ENCODE assay signal across 10 cellular contexts in the genomic region with DNA sequence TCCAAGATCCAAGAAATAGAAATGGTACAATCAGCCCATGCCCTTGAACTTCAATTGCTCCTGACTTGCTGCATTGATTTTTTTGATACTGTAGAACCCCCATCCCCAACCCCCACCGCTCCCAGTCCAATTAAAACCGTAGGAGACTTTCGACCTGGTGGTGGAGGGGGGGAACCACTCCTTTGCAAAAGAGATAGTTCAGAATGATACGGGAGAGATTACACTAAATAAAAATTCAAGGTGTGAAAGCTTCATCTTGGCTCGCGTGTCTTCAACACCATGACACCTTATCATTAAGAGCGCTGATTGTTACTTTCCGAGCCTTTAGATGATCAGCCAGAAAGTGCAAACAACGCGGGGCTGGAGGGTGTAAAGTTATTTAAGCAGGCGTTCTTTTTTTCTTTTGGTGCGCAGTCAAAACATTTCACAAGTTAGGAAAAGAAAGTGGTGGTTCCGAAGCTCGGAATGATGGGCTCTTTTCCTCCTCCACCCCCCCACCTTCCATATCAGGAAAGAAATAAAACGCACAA. TPM values are rescaled to one million over a fixed set of nuclear protein-coding genes. Genes with fewer than 3 reads are reported as not detected.
A peak's percentile ranks its signal among the peaks of the same experiment; 100 is the strongest.
DNase-seq lines count a peak whose midpoint lies in the region; ATAC-seq and TF ChIP-seq lines count a peak whose summit lies in the region.
"Had no signal": no experiment of that assay in that cellular context is flagged by ENCODE, and none has a peak within 500 bp of the region (broad histone marks: within the 10 kb centered on the region; RNA-seq: fewer than 3 reads in every experiment).

No MANE protein-coding gene starts in this region.

- H3K4me3 ChIP-seq in iPS-11a (ENCODE audit: low read depth, low read length), result peak overlapping the region; percentile 90
- peak overlapping the region; percentile 82 to 87 (median 84) for H3K4me3 ChIP-seq in gastrocnemius medialis

- H3K56ac ChIP-seq in H9 (ENCODE audit: insufficient read length, low read depth, low read length), result no peak overlapping the region

- H2AK5ac ChIP-seq in H9 (ENCODE audit: insufficient read length, low read length), result no peak overlapping the region

- H3K79me2 ChIP-seq in H9 (ENCODE audit: insufficient read depth, low read length), result peaks cover 30% of the 10 kb centered on the region

- H2BK15ac ChIP-seq in H9 (ENCODE audit: low read depth, low read length), result no peak overlapping the region

- no peak for TF ChIP-seq CTCF in H9 (conservative IDR thresholded peaks at IDR 0.05)
- no peak for TF ChIP-seq CTCF in VCaP (conservative IDR thresholded peaks at IDR 0.05)
- peak in 1 of 5 experiments; percentile 13 for TF ChIP-seq CTCF in gastrocnemius medialis (IDR thresholded peaks at IDR 0.05 in 4 of 5, conservative IDR thresholded peaks at IDR 0.05 in 1 of 5)

- H3K27ac ChIP-seq in H9 (ENCODE audit: insufficient read length, low read depth, low read length) (peak overlapping the region; percentile 59), VCaP (peak overlapping the region; percentile 97), gastrocnemius medialis (peak overlapping the region; percentile 88 to 92 (median 89))

- no peak overlapping the region for H4K5ac ChIP-seq in H9 (ENCODE audit: insufficient read length, low read depth, low read length)

- peak overlapping the region; percentile 36 for H3K18ac ChIP-seq in H9 (ENCODE audit: insufficient read length, low read depth, low read length)

- TF ChIP-seq POLR2A in gastrocnemius medialis (IDR thresholded peaks at IDR 0.05), result no peak

- H3T11ph ChIP-seq in H9 (ENCODE audit: low read length), result no peak overlapping the region

- H3K4me1 Mint-ChIP-seq in H9, result peaks cover 33 to 35% of the 10 kb centered on the region in 2 experiments
- peaks cover 30% of the 10 kb centered on the region for H3K4me1 Mint-ChIP-seq in activated T-cell treated with anti-CD3 and anti-CD28 coated beads, Interleukin-2, amount 50 U/mL, for 24 hours (ENCODE audit: low read depth)

- H3K9me3 Mint-ChIP-seq in H9, result no peaks in the 10 kb centered on the region; a peak in 2 of 5 replicates
- peaks cover 2% of the 10 kb centered on the region for H3K9me3 Mint-ChIP-seq in activated T-cell treated with anti-CD3 and anti-CD28 coated beads, Interleukin-2, amount 50 U/mL, for 24 hours

- H3K9me3 ChIP-seq in H9 (ENCODE audit: control insufficient read depth, low read depth, low read length), result no peaks in the 10 kb centered on the region
- H3K9me3 ChIP-seq in gastrocnemius medialis, result no peaks in the 10 kb centered on the region

- H3K4ac ChIP-seq in H9 (ENCODE audit: low read depth, low read length), result no peak overlapping the region; the same call in 1 of the 2 replicates

- no peak overlapping the region for H3K23ac ChIP-seq in H9 (ENCODE audit: insufficient read length, low read depth, low read length)

- no CpG with 5 or more reads among the region's 15 CpGs for WGBS in H9 (ENCODE audit: extremely low coverage, insufficient read length, low lambda C conversion rate)

- no peak overlapping the region for H2BK20ac ChIP-seq in H9 (ENCODE audit: low read depth, low read length, poor library complexity, severe bottlenecking)

- peaks cover 15 to 20% (median 20%) of the 10 kb centered on the region in 3 experiments for H3K36me3 Mint-ChIP-seq in H9 (ENCODE audit: insufficient read depth in 1 of 3, low read depth in 3 of 3)
- no peaks in the 10 kb centered on the region for H3K36me3 Mint-ChIP-seq in activated T-cell treated with anti-CD3 and anti-CD28 coated beads, Interleukin-2, amount 50 U/mL, for 24 hours (ENCODE audit: low read depth)

- in situ Hi-C loops in gastrocnemius medialis (cut with MboI; ENCODE audit: low sequenced_read_pairs in 4 of 4), result loop anchor here in 1 of 4 donors (25.0 kb wide), 1 partner anchor 949 kb away; no protein-coding TSS in a partner anchor

- H3K36me3 ChIP-seq in gastrocnemius medialis, result no peaks in the 10 kb centered on the region

- no peaks in the 10 kb centered on the region for H4K20me1 ChIP-seq in H9 (ENCODE audit: control insufficient read depth, insufficient read depth, insufficient read length)

- intact Hi-C loops in gastrocnemius medialis (cut with DNase I; ENCODE audit: low total_unique reads), result loop anchor here (1.0 to 10.0 kb wide), 11 partner anchors 56 to 1167 kb away; a partner anchor contains a TSS

- no peaks in the 10 kb centered on the region for H3K27me3 Mint-ChIP-seq in H9 (ENCODE audit: low read depth)
- peaks cover 80% of the 10 kb centered on the region for H3K27me3 Mint-ChIP-seq in activated T-cell treated with anti-CD3 and anti-CD28 coated beads, Interleukin-2, amount 50 U/mL, for 24 hours

- peaks cover 7% of the 10 kb centered on the region; the same call in 1 of the 2 replicates for H3K4me1 ChIP-seq in H9 (ENCODE audit: insufficient read depth, low read length)
- peaks cover 12 to 22% of the 10 kb centered on the region in 2 donors for H3K4me1 ChIP-seq in gastrocnemius medialis

- peak overlapping the region; percentile 87 for H3K9ac ChIP-seq in H9 (ENCODE audit: extremely low read depth, insufficient read length, low read length)

- DNase-seq in H9, result no peak
- DNase-seq in gastrocnemius medialis, result no peak
- no peak for DNase-seq in cerebellum (ENCODE audit: low spot score)
- no peak for DNase-seq in iPS-NIHi11 (ENCODE audit: low spot score)
- DNase-seq in activated T-cell treated with anti-CD3 and anti-CD28 coated beads, Interleukin-2, amount 50 U/mL, for 24 hours, result no peak
- DNase-seq: activated CD8-positive, alpha-beta T cell treated with anti-CD3 and anti-CD28 coated beads for 36 hours; stimulated activated naive CD4-positive, alpha-beta T cell had no signal

- peak overlapping the region; percentile 93 to 100 for H3K4me3 Mint-ChIP-seq in H9
- H3K4me3 Mint-ChIP-seq in activated T-cell treated with anti-CD3 and anti-CD28 coated beads, Interleukin-2, amount 50 U/mL, for 24 hours, result no peak overlapping the region
- H3K4me3 Mint-ChIP-seq: activated CD8-positive, alpha-beta T cell treated with anti-CD3 and anti-CD28 coated beads for 36 hours had no signal

- H3K27ac Mint-ChIP-seq in H9, result peak overlapping the region; percentile 98 to 100 (median 99)
- no peak overlapping the region for H3K27ac Mint-ChIP-seq in activated T-cell treated with anti-CD3 and anti-CD28 coated beads, Interleukin-2, amount 50 U/mL, for 24 hours
- H3K27ac Mint-ChIP-seq: activated CD8-positive, alpha-beta T cell treated with anti-CD3 and anti-CD28 coated beads for 36 hours had no signal

- H4K91ac ChIP-seq in H9 (ENCODE audit: insufficient read length, low read depth, low read length), result no peak overlapping the region

- ATAC-seq in gastrocnemius medialis (no peak), HG02610 (IDR thresholded peaks at IDR 0.05; ENCODE audit: unreplicated experiment) (no peak)
- ATAC-seq: activated CD8-positive, alpha-beta T cell treated with anti-CD3 and anti-CD28 coated beads for 36 hours had no signal

- H2AFZ ChIP-seq in H9 (ENCODE audit: low read length), result no peak overlapping the region

- no peak overlapping the region for H2BK120ac ChIP-seq in H9 (ENCODE audit: low read depth, low read length, poor library complexity, severe bottlenecking)

- H3K79me1 ChIP-seq in H9 (ENCODE audit: insufficient read depth, low read depth, low read length, poor library complexity, severe bottlenecking), result peaks cover 2% of the 10 kb centered on the region

- H2BK5ac ChIP-seq in H9 (ENCODE audit: insufficient read length, low read length), result no peak overlapping the region

- peak overlapping the region; percentile 79 for H3K4me2 ChIP-seq in H9 (ENCODE audit: insufficient read depth, insufficient read length, low read length)

- peaks cover 19% of the 10 kb centered on the region for H3K23me2 ChIP-seq in H9 (ENCODE audit: insufficient read length, low read depth, low read length, poor library complexity, severe bottlenecking)

- H3K27me3 ChIP-seq in H9 (ENCODE audit: insufficient read depth, low read length) (no peaks in the 10 kb centered on the region), gastrocnemius medialis (no peaks in the 10 kb centered on the region)

- H3K14ac ChIP-seq in H9 (ENCODE audit: insufficient read depth, low read length), result peak overlapping the region; percentile 51; the same call in 1 of the 2 replicates

- no peak overlapping the region for H4K8ac ChIP-seq in H9 (replicated peaks; ENCODE audit: insufficient read length, low read depth, low read length)

- no peak overlapping the region for H2BK12ac ChIP-seq in H9 (ENCODE audit: insufficient read length, low read depth, low read length)

RNA-seq across cellular contexts. Expression of a gene that starts 1.3 kb away (rescaled TPM):
- total RNA-seq in H9 (2021) (159 and 164 TPM in 2 replicates), gastrocnemius medialis (10 to 100 TPM in 2 of 4 donors, 1 to 10 TPM in 2; 9.3 to 13.3 (median 11.4) TPM), cerebellum (102 TPM)
- total RNA-seq: activated CD8-positive, alpha-beta T cell treated with anti-CD3 and anti-CD28 coated beads for 36 hours had no signal
